ENCODE assay signal across 12 cellular contexts in the genomic region with DNA sequence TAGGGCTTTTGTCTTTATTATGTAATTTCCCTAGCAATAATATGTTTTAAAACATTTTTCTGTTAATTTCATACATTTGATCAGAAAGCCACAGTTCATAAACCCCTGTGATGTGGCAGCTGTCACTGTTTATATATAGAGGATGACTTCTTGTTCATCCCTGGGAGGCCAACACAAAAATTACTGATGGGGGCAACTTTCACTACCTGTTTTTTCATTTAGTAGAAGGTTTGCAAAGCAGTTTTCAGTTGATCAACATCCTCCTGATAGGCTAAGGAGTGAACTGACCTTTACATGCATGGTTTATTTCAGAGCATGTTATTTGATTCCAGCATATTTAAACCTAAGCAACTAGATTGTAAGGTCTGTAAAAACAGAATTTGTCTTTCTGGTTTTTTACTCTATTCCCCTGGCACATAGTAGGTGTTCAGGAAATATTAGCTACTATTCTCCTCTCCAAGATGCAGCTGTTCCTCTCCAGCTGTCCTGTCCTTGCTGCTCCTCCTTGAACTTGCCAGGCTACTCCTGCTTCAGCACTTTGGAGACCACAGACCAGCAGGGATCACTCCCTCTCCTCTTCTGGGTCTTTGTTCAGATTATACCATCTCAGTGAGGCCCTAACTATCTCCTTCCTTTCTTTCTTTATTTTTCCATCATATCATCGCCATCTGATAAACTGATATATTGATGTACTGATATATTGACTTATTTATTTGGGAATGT. TPM values are rescaled to one million over a fixed set of nuclear protein-coding genes. Genes with fewer than 3 reads are reported as not detected.
DNase-seq lines count a peak whose midpoint lies in the region; ATAC-seq, FAIRE-seq and TF ChIP-seq lines count a peak whose summit lies in the region.
"Had no signal": no experiment of that assay in that cellular context is flagged by ENCODE, and none has a peak within 500 bp of the region (broad histone marks: within the 10 kb centered on the region; RNA-seq: fewer than 3 reads in every experiment).

No MANE protein-coding gene starts in this region.

- DNase-seq in myocyte (ENCODE audit: low read depth) (peak; percentile 68), DMS114 treated with DMSO at 0.1 percent for 48 hours (lab: John Stamatoyannopoulos, UW; ENCODE audit: unreplicated experiment) (no peak), D721Med (ENCODE audit: insufficient read length, low spot score) (no peak)
- DNase-seq in effector CD4-positive, alpha-beta T cell = no peak
- DNase-seq: foreskin keratinocyte, left ventricle myocardium inferior, NCI-H146 had no signal

- FAIRE-seq in D721Med (lab: Jason Lieb, UNC) = no peak

- no peak for TF ChIP-seq CTCF in D721Med (IDR thresholded peaks at IDR 0.05; ENCODE audit: insufficient read depth, missing control alignments)

- ATAC-seq in GM18861 (IDR thresholded peaks at IDR 0.05; ENCODE audit: unreplicated experiment) (peak; percentile 88), GM21737 (IDR thresholded peaks at IDR 0.05; ENCODE audit: unreplicated experiment) (peak; percentile 86), HG03442 (IDR thresholded peaks at IDR 0.05; ENCODE audit: unreplicated experiment) (peak; percentile 85), GM19023 (IDR thresholded peaks at IDR 0.05; ENCODE audit: unreplicated experiment) (no peak)
- ATAC-seq: activated CD4-positive, CD25-positive, alpha-beta regulatory T cell treated with anti-CD3 and anti-CD28 coated beads, Interleukin-2, amount 50 U/mL, for 24 hours had no signal

RNA-seq across cellular contexts. Expression of a gene that starts 54.7 kb away (rescaled TPM):
- 2.5 and 3.0 TPM in 2 replicates for total RNA-seq in myocyte
- polyA plus RNA-seq in myocyte (2012) = 2.7 TPM
